Comparison of ENCODE assay signal across 12 cellular contexts in genomic region chr4:122814426-122814825, GRCh38. TPM values are rescaled to one million over a fixed set of nuclear protein-coding genes. Genes with fewer than 3 reads are reported as not detected.
DNase-seq lines count a peak whose midpoint lies in the region; ATAC-seq lines count a peak whose summit lies in the region.
"Had no signal": no experiment of that assay in that cellular context is flagged by ENCODE, and none has a peak within 500 bp of the region (broad histone marks: within the 10 kb centered on the region; RNA-seq: fewer than 3 reads in every experiment).

No MANE protein-coding gene starts in this region.

- H3K9me3 ChIP-seq in GM23248 (ENCODE audit: low read depth): no peaks in the 10 kb centered on the region
- H3K9me3 ChIP-seq: uterus had no signal

- DNase-seq in GM23248 (no peak), NCI-H128 (lab: John Stamatoyannopoulos, UW; ENCODE audit: unreplicated experiment) (no peak), KG1 (lab: John Stamatoyannopoulos, UW) (no peak), NCI-H345 (lab: John Stamatoyannopoulos, UW) (no peak)
- DNase-seq: activated CD8-positive, alpha-beta memory T cell treated with anti-CD3 and anti-CD28 coated beads, Interleukin-2, amount 50 U/mL, for 48 hours; NCI-H1048; uterus had no signal

- no peak overlapping the region for H3K27ac ChIP-seq in GM23248
- H3K27ac ChIP-seq: BLaER1, uterus had no signal

- no peaks in the 10 kb centered on the region for H4K20me1 ChIP-seq in GM23248 (ENCODE audit: insufficient read depth)
- H4K20me1 ChIP-seq: BLaER1 had no signal

- no peaks in the 10 kb centered on the region for H3K9me2 ChIP-seq in GM23248 (ENCODE audit: insufficient read depth)

- no peak overlapping the region for H3K4me2 ChIP-seq in GM23248 (ENCODE audit: unreplicated experiment)
- H3K4me2 ChIP-seq: BLaER1 had no signal

- peaks cover 4% of the 10 kb centered on the region; the same call in 1 of the 2 replicates for H3F3A ChIP-seq in GM23248 (ENCODE audit: insufficient read depth)

- no peak overlapping the region for H2AFZ ChIP-seq in GM23248

- no peaks in the 10 kb centered on the region for H3K79me2 ChIP-seq in GM23248 (ENCODE audit: insufficient read depth)

- ATAC-seq in GM18499 (IDR thresholded peaks at IDR 0.05; ENCODE audit: insufficient read depth, unreplicated experiment) (peak; percentile 98), GM19395 (IDR thresholded peaks at IDR 0.05; ENCODE audit: unreplicated experiment) (peak; percentile 100), HG02798 (IDR thresholded peaks at IDR 0.05; ENCODE audit: poor library complexity, unreplicated experiment) (peak; percentile 98), HG03460 (IDR thresholded peaks at IDR 0.05; ENCODE audit: unreplicated experiment) (peak; percentile 99)

- H3K4me3 ChIP-seq in GM23248: no peak overlapping the region
- H3K4me3 ChIP-seq: BLaER1, uterus had no signal

- 93 to 95% methylated on average over 2 of the region's 2 CpGs for WGBS in GM23248 (ENCODE audit: low coverage in 1 of 2, low lambda C conversion rate in 2 of 2, missing lambda C conversion rate in 2 of 2), 2 experiments

- no peak overlapping the region for H3K9ac ChIP-seq in GM23248
- H3K9ac ChIP-seq: BLaER1 had no signal

- H3K4me1 ChIP-seq in GM23248 (ENCODE audit: insufficient read depth): peaks cover 10% of the 10 kb centered on the region
- H3K4me1 ChIP-seq: BLaER1, uterus had no signal

- no peaks in the 10 kb centered on the region for H3K36me3 ChIP-seq in GM23248 (ENCODE audit: low read depth)
- H3K36me3 ChIP-seq: BLaER1, uterus had no signal

- H3K27me3 ChIP-seq in GM23248 (replicated peaks; ENCODE audit: insufficient read depth): no peaks in the 10 kb centered on the region
- H3K27me3 ChIP-seq: BLaER1, uterus had no signal

- in situ Hi-C loops in GM23248 (cut with MboI): no loop called here

RNA-seq across cellular contexts. Expression of gene FGF2, which starts 12.2 kb away (rescaled TPM):
- total RNA-seq in GM23248 (2014; rRNA removed; shearing (Covaris generic)): 293 and 306 TPM in 2 replicates
- 36.9 and 38.4 TPM in 2 replicates for polyA plus RNA-seq in GM23248 (2016; fragmentation: Nextera tagmentation; extraction: Ambion mirVana)
